ENCODE assay signal across 11 cellular contexts in genomic region chr6:129645371-129646139, GRCh38.
A peak's percentile ranks its signal among the peaks of the same experiment; 100 is the strongest.
DNase-seq lines count a peak whose midpoint lies in the region; ATAC-seq and TF ChIP-seq lines count a peak whose summit lies in the region.
"Had no signal": no experiment of that assay in that cellular context is flagged by ENCODE, and none has a peak within 500 bp of the region (broad histone marks: within the 10 kb centered on the region; RNA-seq: fewer than 3 reads in every experiment).

No MANE protein-coding gene starts in this region.

- peak overlapping the region; percentile 69 for H3K27ac Mint-ChIP-seq in dendritic cell treated with granulocyte-macrophage colony-stimulating factor and Interleukin-4, amounts not matched to agents 40 ng/mL and 50 ng/mL, for 4 days

- H3K4me2 ChIP-seq in OCI-LY3 (ENCODE audit: low read length) = peak overlapping the region; percentile 71

- peak; percentile 69 for DNase-seq in kidney tubule cell (ENCODE audit: low spot score)
- no peak for DNase-seq in thyroid gland
- no peak for DNase-seq in DMS 273 treated with DMSO at 0.1 percent for 48 hours (lab: John Stamatoyannopoulos, UW)
- no peak for DNase-seq in SIG-M5 (lab: John Stamatoyannopoulos, UW)
- DNase-seq: colonic mucosa, DMS79, NCI-H748 treated with DMSO at 0.1 percent for 48 hours had no signal

- TF ChIP-seq POLR2A in thyroid gland (IDR thresholded peaks at IDR 0.05) = no peak

- peaks cover 9% of the 10 kb centered on the region; the same call in 1 of the 2 replicates for H3K79me2 ChIP-seq in OCI-LY3 (ENCODE audit: low read length)

- H3K4me1 ChIP-seq in OCI-LY3 (ENCODE audit: low read length) = peaks cover 73% of the 10 kb centered on the region
- peaks cover 34 to 38% of the 10 kb centered on the region in 2 donors for H3K4me1 ChIP-seq in thyroid gland
- H3K4me1 ChIP-seq: colonic mucosa had no signal

- no peak for ATAC-seq in HG02973 (IDR thresholded peaks at IDR 0.05; ENCODE audit: unreplicated experiment)
- no peak for ATAC-seq in HG03097 (IDR thresholded peaks at IDR 0.05; ENCODE audit: low FRiP score, unreplicated experiment)

- H3K27ac ChIP-seq in OCI-LY3 (ENCODE audit: low read length) (peak overlapping the region; percentile 95), thyroid gland (peak overlapping the region in 2 of 3 donors; percentile 18 to 70)
- H3K27ac ChIP-seq: colonic mucosa had no signal

- 67 to 71% methylated on average over 6 of the region's 6 CpGs for WGBS in thyroid gland, 2 donors

- peaks cover 59% of the 10 kb centered on the region for H3K36me3 Mint-ChIP-seq in dendritic cell treated with granulocyte-macrophage colony-stimulating factor and Interleukin-4, amounts not matched to agents 40 ng/mL and 50 ng/mL, for 4 days (ENCODE audit: low read depth)

- no peak for TF ChIP-seq CTCF in OCI-LY3 (IDR thresholded peaks at IDR 0.05; ENCODE audit: low read depth, low read length)
- TF ChIP-seq CTCF in thyroid gland (IDR thresholded peaks at IDR 0.05) = no peak

- H3K27me3 ChIP-seq in OCI-LY3 (ENCODE audit: low read depth, low read length) (no peaks in the 10 kb centered on the region), thyroid gland (no peaks in the 10 kb centered on the region)
- H3K27me3 ChIP-seq: colonic mucosa had no signal

- peak overlapping the region; percentile 19; the same call in 1 of the 2 replicates for H2AFZ ChIP-seq in OCI-LY3 (ENCODE audit: low read depth, low read length)

- peaks cover 14% of the 10 kb centered on the region for H3K36me3 ChIP-seq in OCI-LY3 (replicated peaks; ENCODE audit: low read depth, low read length)
- no peaks in the 10 kb centered on the region for H3K36me3 ChIP-seq in thyroid gland
- H3K36me3 ChIP-seq: colonic mucosa had no signal

- H3K9ac ChIP-seq in OCI-LY3 (ENCODE audit: low read length) = peak overlapping the region; percentile 72

- peaks cover 42% of the 10 kb centered on the region for H3K4me1 Mint-ChIP-seq in dendritic cell treated with granulocyte-macrophage colony-stimulating factor and Interleukin-4, amounts not matched to agents 40 ng/mL and 50 ng/mL, for 4 days (ENCODE audit: low read depth)

- no peak overlapping the region for H3K4me3 Mint-ChIP-seq in dendritic cell treated with granulocyte-macrophage colony-stimulating factor and Interleukin-4, amounts not matched to agents 40 ng/mL and 50 ng/mL, for 4 days

- H3K4me3 ChIP-seq in OCI-LY3 (ENCODE audit: low read length) = peak overlapping the region; percentile 58
- no peak overlapping the region for H3K4me3 ChIP-seq in thyroid gland (replicated peaks in 1 of 3)
- H3K4me3 ChIP-seq: colonic mucosa had no signal

- H4K20me1 ChIP-seq in OCI-LY3 (ENCODE audit: insufficient read depth, low read length) = no peaks in the 10 kb centered on the region

- H3K9me3 ChIP-seq in OCI-LY3 (ENCODE audit: insufficient read depth, low read length) (no peaks in the 10 kb centered on the region), thyroid gland (no peaks in the 10 kb centered on the region)
- H3K9me3 ChIP-seq: colonic mucosa had no signal

- intact Hi-C loops in dendritic cell treated with granulocyte-macrophage colony-stimulating factor and Interleukin-4, amounts not matched to agents 40 ng/mL and 50 ng/mL, for 4 days (cut with micrococcal nuclease) = no loop called here
- intact Hi-C loops in thyroid gland (cut with DNase I) = no loop called here

- no peaks in the 10 kb centered on the region for H3K9me3 Mint-ChIP-seq in dendritic cell treated with granulocyte-macrophage colony-stimulating factor and Interleukin-4, amounts not matched to agents 40 ng/mL and 50 ng/mL, for 4 days

- H3K27me3 Mint-ChIP-seq in dendritic cell treated with granulocyte-macrophage colony-stimulating factor and Interleukin-4, amounts not matched to agents 40 ng/mL and 50 ng/mL, for 4 days = no peaks in the 10 kb centered on the region
